In genomic region chr6:73282876-73283275, GRCh38 we compare ENCODE assay signal across 19 cellular contexts. TPM values are rescaled to one million over a fixed set of nuclear protein-coding genes. Genes with fewer than 3 reads are reported as not detected.
DNase-seq lines count a peak whose midpoint lies in the region; ATAC-seq, FAIRE-seq and TF ChIP-seq lines count a peak whose summit lies in the region.
"Had no signal": no experiment of that assay in that cellular context is flagged by ENCODE, and none has a peak within 500 bp of the region (broad histone marks: within the 10 kb centered on the region; RNA-seq: fewer than 3 reads in every experiment).

No MANE protein-coding gene starts in this region.

- no peak overlapping the region for H3K4me3 ChIP-seq in GM23338
- H3K4me3 ChIP-seq in OCI-LY7 (ENCODE audit: low read depth, low read length, poor library complexity, severe bottlenecking), result no peak overlapping the region
- no peak overlapping the region for H3K4me3 ChIP-seq in endothelial cell of umbilical vein (replicated peaks in 1 of 3; ENCODE audit: insufficient read depth in 1 of 3, low read depth in 1 of 3, low read length in 3 of 3)
- no peak overlapping the region for H3K4me3 ChIP-seq in BE2C (ENCODE audit: low read depth, low read length)
- H3K4me3 ChIP-seq: GM12878, GM23248, K562, SJCRH30 had no signal

- H3K9me3 ChIP-seq in OCI-LY7 (ENCODE audit: low read length), result no peaks in the 10 kb centered on the region
- no peaks in the 10 kb centered on the region for H3K9me3 ChIP-seq in endothelial cell of umbilical vein (replicated peaks; ENCODE audit: control insufficient read depth, insufficient read depth, low read length)
- H3K9me3 ChIP-seq in BE2C, result no peaks in the 10 kb centered on the region
- H3K9me3 ChIP-seq: SJCRH30 had no signal

- H3K27me3 Mint-ChIP-seq in GM23338 (ENCODE audit: insufficient read depth, low read depth, poor library complexity), result peaks cover 8% of the 10 kb centered on the region
- H3K27me3 Mint-ChIP-seq in stimulated activated naive B cell treated with anti-CD40 and anti-IgM and Interleukin-4, amounts not matched to agents 10 μg/mL and 1 μg/mL and 100 μg/mL, for 72 hours, result no peaks in the 10 kb centered on the region

- TSS peak; percentile 30 for BruUV-seq in OCI-LY7 (replicated peaks; lab: Mats Ljungman, UMichigan)
- BruUV-seq in endothelial cell of umbilical vein (replicated peaks; lab: Mats Ljungman, UMichigan), result no TSS peak

- H3K27me3 ChIP-seq in GM23338 (ENCODE audit: insufficient read depth) (no peaks in the 10 kb centered on the region), endothelial cell of umbilical vein (ENCODE audit: control insufficient read depth in 2 of 2, insufficient read depth in 2 of 2, low read length in 2 of 2) (no peaks in the 10 kb centered on the region), BE2C (no peaks in the 10 kb centered on the region)
- H3K27me3 ChIP-seq: SJCRH30 had no signal

- TF ChIP-seq POLR2A in endothelial cell of umbilical vein (IDR thresholded peaks at IDR 0.05; ENCODE audit: low read depth, low read length), result no peak

- no peaks in the 10 kb centered on the region for H3F3A ChIP-seq in GM23338 (replicated peaks; ENCODE audit: low read depth)

- H2AFZ ChIP-seq in GM23338, result no peak overlapping the region
- H2AFZ ChIP-seq in OCI-LY7 (ENCODE audit: low read length), result no peak overlapping the region
- H2AFZ ChIP-seq in endothelial cell of umbilical vein (ENCODE audit: low read depth, low read length), result peak overlapping the region; percentile 32
- H2AFZ ChIP-seq: GM23248 had no signal

- CTCF ChIA-PET in OCI-LY7 (lab: Charles Lee; ENCODE audit: unreplicated experiment), result no interaction called here
- CTCF ChIA-PET in endothelial cell of umbilical vein (lab: Charles Lee), result interaction anchor here (0.7 to 6.9 kb wide), 6 partner anchors 15 to 106 kb away, joined by 3 to 432 read pairs (median 4); partner anchors contain the start of gene KHDC1

- H3K9me3 Mint-ChIP-seq in GM23338, result no peaks in the 10 kb centered on the region; the same call in 2 of the 3 replicates
- H3K9me3 Mint-ChIP-seq in stimulated activated naive B cell treated with anti-CD40 and anti-IgM and Interleukin-4, amounts not matched to agents 10 μg/mL and 1 μg/mL and 100 μg/mL, for 72 hours, result no peaks in the 10 kb centered on the region

- DNase-seq in GM23338 (ENCODE audit: low spot score) (no peak), OCI-LY7 (ENCODE audit: low spot score) (no peak), endothelial cell of umbilical vein (ENCODE audit: low read depth, low spot score) (peak; percentile 66), kidney tubule cell (ENCODE audit: low spot score) (peak; percentile 69), activated T-cell treated with anti-CD3 and anti-CD28 coated beads for 4 hours (no peak), BE2C (no peak)
- DNase-seq in stimulated activated naive B cell treated with anti-CD40 and anti-IgM and Interleukin-4, amounts not matched to agents 10 μg/mL and 1 μg/mL and 100 μg/mL, for 72 hours, result no peak
- no peak for DNase-seq in stimulated activated CD4-positive, alpha-beta T cell treated with anti-CD3 and anti-CD28 coated beads, Interleukin-4, amount 100 ng/mL, for 1 hour
- DNase-seq: 8988T, EL, GM23248, NCI-H1105, NCI-H1694 treated with DMSO at 0.1 percent for 48 hours, NCI-H510A, NCI-H774, SJCRH30 had no signal

- FAIRE-seq in endothelial cell of umbilical vein (lab: Jason Lieb, UNC), result peak; percentile 77
- FAIRE-seq: GM12878, K562 had no signal

- no peak overlapping the region for H3K4me2 ChIP-seq in GM23338
- H3K4me2 ChIP-seq in OCI-LY7 (ENCODE audit: low read length), result no peak overlapping the region
- peak overlapping the region; percentile 53 for H3K4me2 ChIP-seq in endothelial cell of umbilical vein (ENCODE audit: insufficient read depth, low read length)

- TF ChIP-seq CTCF in GM23338 (conservative IDR thresholded peaks at IDR 0.05; ENCODE audit: low read depth in 2 of 2) (no peak), OCI-LY7 (conservative IDR thresholded peaks at IDR 0.05; ENCODE audit: low read length) (no peak), endothelial cell of umbilical vein (IDR thresholded peaks at IDR 0.05; ENCODE audit: extremely low read depth in 1 of 2, insufficient read depth in 1 of 2, low read depth in 1 of 2, low read length in 2 of 2) (no peak), BE2C (IDR thresholded peaks at IDR 0.05; ENCODE audit: low read depth, low read length) (no peak)

- dilution Hi-C loops in endothelial cell of umbilical vein (cut with MboI; ENCODE audit: extremely low pct_ligation_motif_present, low sequenced_read_pairs), result no loop called here

- peaks cover 5% of the 10 kb centered on the region for H3K4me1 Mint-ChIP-seq in GM23338
- no peaks in the 10 kb centered on the region for H3K4me1 Mint-ChIP-seq in stimulated activated naive B cell treated with anti-CD40 and anti-IgM and Interleukin-4, amounts not matched to agents 10 μg/mL and 1 μg/mL and 100 μg/mL, for 72 hours

- H3K4me1 ChIP-seq in GM23338 (ENCODE audit: insufficient read depth), result peaks cover 9% of the 10 kb centered on the region; the same call in 1 of the 2 replicates
- H3K4me1 ChIP-seq in OCI-LY7 (ENCODE audit: insufficient read depth, low read length, poor library complexity, severe bottlenecking), result no peaks in the 10 kb centered on the region
- H3K4me1 ChIP-seq in endothelial cell of umbilical vein (ENCODE audit: control insufficient read depth, extremely low read depth, insufficient read depth, low read length), result peaks cover 12% of the 10 kb centered on the region
- 0 out of 2 replicates have a peak, but pooled peaks cover 4% of the 10 kb centered on the region for H3K4me1 ChIP-seq in BE2C
- H3K4me1 ChIP-seq: SJCRH30 had no signal

- no peak for ATAC-seq in GM23338
- no peak for ATAC-seq in stimulated activated naive B cell treated with anti-CD40 and anti-IgM and Interleukin-4, amounts not matched to agents 10 μg/mL and 1 μg/mL and 100 μg/mL, for 72 hours (replicated peaks)
- ATAC-seq: GM12878 had no signal

- H3K36me3 ChIP-seq in GM23338 (ENCODE audit: insufficient read depth), result no peaks in the 10 kb centered on the region; the same call in 1 of the 2 replicates
- peaks cover 53% of the 10 kb centered on the region for H3K36me3 ChIP-seq in OCI-LY7 (ENCODE audit: insufficient read depth, low read length)
- no peaks in the 10 kb centered on the region for H3K36me3 ChIP-seq in endothelial cell of umbilical vein (ENCODE audit: control insufficient read depth in 2 of 2, extremely low read depth in 1 of 2, insufficient read depth in 2 of 2, low read length in 2 of 2)
- no peaks in the 10 kb centered on the region for H3K36me3 ChIP-seq in BE2C
- H3K36me3 ChIP-seq: SJCRH30 had no signal

- no peaks in the 10 kb centered on the region for H3K36me3 Mint-ChIP-seq in GM23338 (ENCODE audit: low read depth)
- peaks cover 0 to 3% of the 10 kb centered on the region in 2 donors for H3K36me3 Mint-ChIP-seq in stimulated activated naive B cell treated with anti-CD40 and anti-IgM and Interleukin-4, amounts not matched to agents 10 μg/mL and 1 μg/mL and 100 μg/mL, for 72 hours

- H3K4me3 Mint-ChIP-seq in GM23338, result no peak overlapping the region
- no peak overlapping the region for H3K4me3 Mint-ChIP-seq in stimulated activated naive B cell treated with anti-CD40 and anti-IgM and Interleukin-4, amounts not matched to agents 10 μg/mL and 1 μg/mL and 100 μg/mL, for 72 hours

- H3K9me2 ChIP-seq in GM23338 (ENCODE audit: insufficient read depth) (no peaks in the 10 kb centered on the region), OCI-LY7 (ENCODE audit: insufficient read depth, low read length) (no peaks in the 10 kb centered on the region)

- no peaks in the 10 kb centered on the region for H3K9me1 ChIP-seq in endothelial cell of umbilical vein (replicated peaks; ENCODE audit: control insufficient read depth, extremely low read depth, insufficient read depth, low read length)

- POLR2A ChIA-PET in OCI-LY7 (lab: Charles Lee) (interaction anchor here (0.6 to 1.3 kb wide), 5 partner anchors 34 to 648 kb away, joined by 3 to 7 read pairs (median 3); no protein-coding TSS in a partner anchor), endothelial cell of umbilical vein (lab: Charles Lee) (interaction anchor here (0.7 kb wide), 2 partner anchors 44 to 1654 kb away, joined by 3 read pairs; no protein-coding TSS in a partner anchor)

- H3K27ac Mint-ChIP-seq in GM23338, result peak overlapping the region; percentile 33; the same call in 1 of the 2 replicates
- no peak overlapping the region for H3K27ac Mint-ChIP-seq in stimulated activated naive B cell treated with anti-CD40 and anti-IgM and Interleukin-4, amounts not matched to agents 10 μg/mL and 1 μg/mL and 100 μg/mL, for 72 hours

- H3K9ac ChIP-seq in endothelial cell of umbilical vein (replicated peaks; ENCODE audit: extremely low read depth, insufficient read depth, low read length), result no peak overlapping the region
- H3K9ac ChIP-seq: GM23248 had no signal

- H3K79me2 ChIP-seq in GM23338 (replicated peaks; ENCODE audit: insufficient read depth) (no peaks in the 10 kb centered on the region), OCI-LY7 (ENCODE audit: insufficient read depth, low read depth, low read length) (peaks cover 4% of the 10 kb centered on the region; the same call in 1 of the 2 replicates), endothelial cell of umbilical vein (ENCODE audit: control insufficient read depth, insufficient read depth, low read length) (no peaks in the 10 kb centered on the region)

- H3K27ac ChIP-seq in GM23338 (ENCODE audit: low read depth) (no peak overlapping the region), OCI-LY7 (ENCODE audit: low read depth, low read length, poor library complexity, severe bottlenecking) (no peak overlapping the region), endothelial cell of umbilical vein (ENCODE audit: insufficient read depth, low read depth, low read length) (peak overlapping the region; percentile 68)
- H3K27ac ChIP-seq: GM23248, RWPE1, SJCRH30 had no signal

- intact Hi-C loops in OCI-LY7 (cut with micrococcal nuclease; ENCODE audit: unreplicated experiment) (no loop called here), endothelial cell of umbilical vein (cut with micrococcal nuclease) (loop anchor here (2.0 to 10.0 kb wide), 2 partner anchors 20 to 372 kb away; partner anchors contain the start of genes KHDC1 and SLC17A5)

- 0 out of 2 replicates have a peak, but pooled peaks cover 2% of the 10 kb centered on the region for H4K20me1 ChIP-seq in GM23338 (replicated peaks; ENCODE audit: insufficient read depth)
- no peaks in the 10 kb centered on the region for H4K20me1 ChIP-seq in OCI-LY7 (ENCODE audit: insufficient read depth, low read length)
- H4K20me1 ChIP-seq in endothelial cell of umbilical vein (replicated peaks; ENCODE audit: control insufficient read depth, extremely low read depth, insufficient read depth, low read length), result no peaks in the 10 kb centered on the region

RNA-seq across cellular contexts. Expression of gene KHDC1, which starts 19.9 kb away (rescaled TPM):
- total RNA-seq in GM23338 (2014; rRNA removed; shearing (Covaris generic)), result 4.2 and 6.9 TPM in 2 replicates
- polyA plus RNA-seq in GM23338 (2016; fragmentation: Nextera tagmentation; extraction: Ambion mirVana), result 5.6 and 7.3 TPM in 2 replicates
- total RNA-seq in OCI-LY7 (2014; rRNA removed; shearing (Covaris generic)), result 13.4 and 16.2 TPM in 2 replicates
- 22.3 and 22.6 TPM in 2 replicates for total RNA-seq in OCI-LY7 (2022)
- 3.3 and 3.7 TPM in 2 replicates for total RNA-seq in endothelial cell of umbilical vein
- 4.2 and 4.4 TPM in 2 replicates for polyA plus RNA-seq in endothelial cell of umbilical vein
- 3.4 and 4.2 TPM in 2 replicates for polyA plus RNA-seq in endothelial cell of umbilical vein (2011; cell fraction: cytosol; rRNA removed)
- polyA plus RNA-seq in endothelial cell of umbilical vein (2011; cell fraction: nucleus; rRNA removed), result 6.5 and 8.9 TPM in 2 replicates
- 2.0 and 3.1 TPM in 2 replicates for polyA plus RNA-seq in endothelial cell of umbilical vein (2012)
- polyA minus RNA-seq in endothelial cell of umbilical vein, result 2.0 and 4.3 TPM in 2 replicates
- 4.0 TPM for polyA minus RNA-seq in endothelial cell of umbilical vein (2011; cell fraction: cytosol; rRNA and poly(A)+ RNA removed)
- polyA minus RNA-seq in endothelial cell of umbilical vein (2011; cell fraction: nucleus; rRNA and poly(A)+ RNA removed), result 6.8 and 9.1 TPM in 2 replicates
- polyA plus RNA-seq in BE2C (2012; ENCODE audit: insufficient read depth, insufficient read length, low read depth), result 6.9 TPM
- total RNA-seq: SJCRH30 had no signal

RNA-seq across cellular contexts. Expression of gene KHDC1L, which starts 57.6 kb away (rescaled TPM):
- not detected in 2 replicates for total RNA-seq in GM23338 (2014; rRNA removed; shearing (Covaris generic))
- polyA plus RNA-seq in GM23338 (2016; fragmentation: Nextera tagmentation; extraction: Ambion mirVana), result not detected in 2 replicates
- 1.1 TPM in 1 of 2 replicates, not detected in the other for total RNA-seq in OCI-LY7 (2014; rRNA removed; shearing (Covaris generic))
- not detected in 2 replicates for total RNA-seq in OCI-LY7 (2022)
- not detected in 2 replicates for total RNA-seq in endothelial cell of umbilical vein
- 0.15 and 0.18 TPM in 2 replicates for polyA plus RNA-seq in endothelial cell of umbilical vein
- polyA plus RNA-seq in endothelial cell of umbilical vein (2011; cell fraction: cytosol; rRNA removed), result not detected in 2 replicates
- 0.34 and 0.76 TPM in 2 replicates for polyA plus RNA-seq in endothelial cell of umbilical vein (2011; cell fraction: nucleus; rRNA removed)
- polyA plus RNA-seq in endothelial cell of umbilical vein (2012), result not detected in 2 replicates
- polyA minus RNA-seq in endothelial cell of umbilical vein, result 0.96 TPM in 1 of 2 replicates, not detected in the other
- not detected for polyA minus RNA-seq in endothelial cell of umbilical vein (2011; cell fraction: cytosol; rRNA and poly(A)+ RNA removed)
- polyA minus RNA-seq in endothelial cell of umbilical vein (2011; cell fraction: nucleus; rRNA and poly(A)+ RNA removed), result 1.2 TPM in 1 of 2 replicates, not detected in the other
- polyA plus RNA-seq in BE2C (2012; ENCODE audit: insufficient read depth, insufficient read length, low read depth), result not detected
- total RNA-seq: GM12878, GM23248, SJCRH30 had no signal
- polyA plus RNA-seq: GM23248 had no signal

Comparison
In these comparisons a context has a peak if more than half of its experiments do, and no peak if none do; other contexts are left out.
1. DNase-seq: peak in endothelial cell of umbilical vein (single experiment) and kidney tubule cell (single experiment); none in GM23338 (single experiment), OCI-LY7 (single experiment), activated T-cell treated with anti-CD3 and anti-CD28 coated beads for 4 hours (single experiment), stimulated activated naive B cell treated with anti-CD40 and anti-IgM and Interleukin-4, amounts not matched to agents 10 μg/mL and 1 μg/mL and 100 μg/mL, for 72 hours (single experiment), stimulated activated CD4-positive, alpha-beta T cell treated with anti-CD3 and anti-CD28 coated beads, Interleukin-4, amount 100 ng/mL, for 1 hour (single experiment) and BE2C (single experiment).